Comparison of ENCODE assay signal across 1 cellular context in the genomic region with DNA sequence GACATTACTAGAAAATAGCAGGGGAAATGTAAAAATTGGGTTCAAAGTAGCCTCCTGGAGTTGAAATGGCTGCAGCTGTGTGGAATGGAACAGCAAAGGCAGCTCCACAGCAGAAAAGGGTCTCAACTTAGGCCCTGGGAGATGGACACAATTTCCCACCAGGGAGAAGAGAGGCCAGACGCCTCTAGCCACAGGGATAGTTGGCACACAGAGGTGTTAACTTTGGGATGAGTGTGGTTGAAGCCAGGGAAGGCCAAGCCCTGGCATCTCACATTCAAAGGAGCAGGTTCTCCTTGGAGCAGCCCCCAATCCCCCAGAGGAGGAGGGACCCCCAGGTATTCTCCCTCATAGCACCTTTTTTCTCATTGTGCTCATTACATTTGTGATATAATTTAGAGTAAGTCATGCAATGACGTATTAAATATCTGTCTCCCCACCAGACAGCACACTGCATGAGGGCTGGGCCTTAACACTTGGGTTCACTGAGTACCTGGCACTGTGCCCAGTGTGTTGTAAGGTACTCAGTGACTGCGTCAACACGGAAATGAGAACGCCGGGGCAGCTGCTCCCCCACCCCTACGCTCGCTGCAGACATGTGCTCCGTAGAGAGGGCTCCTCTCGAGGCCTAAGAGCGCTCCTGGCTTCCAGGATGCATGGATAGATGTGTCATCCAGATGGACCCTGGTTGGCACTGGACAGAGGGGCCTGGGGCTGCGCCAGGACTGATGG.
TF ChIP-seq lines count a peak whose summit lies in the region.

No MANE protein-coding gene starts in this region.

TF ChIP-seq in GM23338, 12 proteins besides CTCF, POLR2A, EP300 and RAD21 (continued from another document):
- TF ChIP-seq, protein P1, sequence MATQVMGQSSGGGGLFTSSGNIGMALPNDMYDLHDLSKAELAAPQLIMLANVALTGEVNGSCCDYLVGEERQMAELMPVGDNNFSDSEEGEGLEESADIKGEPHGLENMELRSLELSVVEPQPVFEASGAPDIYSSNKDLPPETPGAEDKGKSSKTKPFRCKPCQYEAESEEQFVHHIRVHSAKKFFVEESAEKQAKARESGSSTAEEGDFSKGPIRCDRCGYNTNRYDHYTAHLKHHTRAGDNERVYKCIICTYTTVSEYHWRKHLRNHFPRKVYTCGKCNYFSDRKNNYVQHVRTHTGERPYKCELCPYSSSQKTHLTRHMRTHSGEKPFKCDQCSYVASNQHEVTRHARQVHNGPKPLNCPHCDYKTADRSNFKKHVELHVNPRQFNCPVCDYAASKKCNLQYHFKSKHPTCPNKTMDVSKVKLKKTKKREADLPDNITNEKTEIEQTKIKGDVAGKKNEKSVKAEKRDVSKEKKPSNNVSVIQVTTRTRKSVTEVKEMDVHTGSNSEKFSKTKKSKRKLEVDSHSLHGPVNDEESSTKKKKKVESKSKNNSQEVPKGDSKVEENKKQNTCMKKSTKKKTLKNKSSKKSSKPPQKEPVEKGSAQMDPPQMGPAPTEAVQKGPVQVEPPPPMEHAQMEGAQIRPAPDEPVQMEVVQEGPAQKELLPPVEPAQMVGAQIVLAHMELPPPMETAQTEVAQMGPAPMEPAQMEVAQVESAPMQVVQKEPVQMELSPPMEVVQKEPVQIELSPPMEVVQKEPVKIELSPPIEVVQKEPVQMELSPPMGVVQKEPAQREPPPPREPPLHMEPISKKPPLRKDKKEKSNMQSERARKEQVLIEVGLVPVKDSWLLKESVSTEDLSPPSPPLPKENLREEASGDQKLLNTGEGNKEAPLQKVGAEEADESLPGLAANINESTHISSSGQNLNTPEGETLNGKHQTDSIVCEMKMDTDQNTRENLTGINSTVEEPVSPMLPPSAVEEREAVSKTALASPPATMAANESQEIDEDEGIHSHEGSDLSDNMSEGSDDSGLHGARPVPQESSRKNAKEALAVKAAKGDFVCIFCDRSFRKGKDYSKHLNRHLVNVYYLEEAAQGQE (IDR thresholded peaks at IDR 0.05; ENCODE audit: unreplicated experiment): no peak
- TF ChIP-seq POLR2AphosphoS5 (IDR thresholded peaks at IDR 0.05; ENCODE audit: low read depth): no peak
- no peak for TF ChIP-seq ZNF114 (CRISPR knock-in tag; IDR thresholded peaks at IDR 0.05)
